ENCODE assay signal across 19 cellular contexts in the genomic region with DNA sequence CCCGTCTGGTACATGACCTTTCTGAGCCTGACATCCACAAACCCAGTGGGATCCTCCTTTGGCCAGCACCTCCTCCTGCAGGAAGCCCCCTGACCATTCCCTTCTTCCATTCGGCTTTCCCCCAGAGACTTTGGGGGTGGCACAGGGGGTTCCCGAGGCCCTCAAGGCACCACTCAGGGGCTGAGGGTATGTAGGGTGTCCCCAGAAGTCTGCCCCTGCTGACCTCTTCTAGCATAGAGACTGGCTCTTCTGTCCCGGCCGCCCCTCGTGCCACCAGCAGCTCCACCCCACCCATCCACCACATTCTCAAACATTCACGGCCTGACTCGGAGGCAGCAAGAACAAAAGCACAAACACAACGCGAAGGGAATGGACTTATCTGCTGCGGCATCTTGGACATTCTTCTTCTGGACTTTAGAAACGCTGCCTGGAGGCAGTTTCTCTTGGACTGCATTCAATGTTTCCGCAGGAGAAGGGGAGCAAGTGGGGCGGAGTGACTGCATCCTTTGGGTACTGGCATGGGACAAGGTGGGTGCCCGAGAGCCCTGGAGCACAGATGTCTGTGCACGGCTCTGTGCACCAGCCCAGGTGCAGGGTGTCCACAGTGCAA. TPM values are rescaled to one million over a fixed set of nuclear protein-coding genes. Genes with fewer than 3 reads are reported as not detected.
DNase-seq lines count a peak whose midpoint lies in the region; ATAC-seq and TF ChIP-seq lines count a peak whose summit lies in the region.
"Had no signal": no experiment of that assay in that cellular context is flagged by ENCODE, and none has a peak within 500 bp of the region (broad histone marks: within the 10 kb centered on the region; RNA-seq: fewer than 3 reads in every experiment).

No MANE protein-coding gene starts in this region.

- no peak overlapping the region for H3K9ac ChIP-seq in H9 (ENCODE audit: extremely low read depth, insufficient read length, low read length)

- H3K23me2 ChIP-seq in H9 (ENCODE audit: insufficient read length, low read depth, low read length, poor library complexity, severe bottlenecking), result no peaks in the 10 kb centered on the region

- CTCF ChIA-PET in activated CD8-positive, alpha-beta memory T cell treated with anti-CD3 and anti-CD28 coated beads, Interleukin-2, amount 10 ng/mL, durations not matched to agents 7 days and 5 days (lab: Charles Lee), result no interaction called here
- CTCF ChIA-PET in A673 (lab: Charles Lee), result no interaction called here

- no peaks in the 10 kb centered on the region for H3K36me3 ChIP-seq in ovary
- H3K36me3 ChIP-seq in mucosa of descending colon (ENCODE audit: low read depth), result no peaks in the 10 kb centered on the region
- H3K36me3 ChIP-seq in A673 (ENCODE audit: insufficient read depth, low read length, poor library complexity, severe bottlenecking), result no peaks in the 10 kb centered on the region
- H3K36me3 ChIP-seq: uterus had no signal

- no peak overlapping the region for H2BK20ac ChIP-seq in H9 (ENCODE audit: low read depth, low read length, poor library complexity, severe bottlenecking)

- H3K9me3 ChIP-seq in H9 (ENCODE audit: control insufficient read depth, low read depth, low read length) (no peaks in the 10 kb centered on the region), ovary (no peaks in the 10 kb centered on the region), mucosa of descending colon (no peaks in the 10 kb centered on the region), A673 (ENCODE audit: low read depth, low read length, poor library complexity, severe bottlenecking) (no peaks in the 10 kb centered on the region)
- H3K9me3 ChIP-seq: A549, uterus had no signal

- DNase-seq in activated CD8-positive, alpha-beta memory T cell treated with anti-CD3 and anti-CD28 coated beads, Interleukin-2, amount 50 U/mL, for 4 hours, result peak; percentile 8
- DNase-seq in activated CD8-positive, alpha-beta memory T cell treated with anti-CD3 and anti-CD28 coated beads, Interleukin-2, amount 10 ng/mL, durations not matched to agents 7 days and 5 days, result no peak
- DNase-seq in H9 (peak; percentile 25), dorsolateral prefrontal cortex (peak in 7 of 10 donors; percentile 7 to 35 (median 19)), ovary (peak in 3 of 5 donors; percentile 7 to 27 (median 7)), mucosa of descending colon (no peak), A673 (ENCODE audit: low spot score) (no peak), NCI-H2081 (lab: John Stamatoyannopoulos, UW) (no peak)
- DNase-seq: DMS53, NCI-H1930, NCI-H510A, OCI-M1 had no signal

- H3K27me3 Mint-ChIP-seq in activated CD8-positive, alpha-beta memory T cell treated with anti-CD3 and anti-CD28 coated beads, Interleukin-2, amount 10 ng/mL, durations not matched to agents 7 days and 5 days, result no peaks in the 10 kb centered on the region
- no peaks in the 10 kb centered on the region for H3K27me3 Mint-ChIP-seq in H9 (ENCODE audit: low read depth)
- H3K27me3 Mint-ChIP-seq: CD4-positive, alpha-beta T cell; stimulated activated naive CD8-positive, alpha-beta T cell treated with anti-CD3 and anti-CD28 coated beads, Interleukin-15, Interleukin-2, amounts not matched to agents 100 ng/mL and 50 ng/mL, for 24 hours had no signal

- H4K8ac ChIP-seq in H9 (replicated peaks; ENCODE audit: insufficient read length, low read depth, low read length), result no peak overlapping the region

- POLR2A ChIA-PET in A673 (lab: Charles Lee; ENCODE audit: low non-redundant PET), result no interaction called here

- H3K36me3 Mint-ChIP-seq in activated CD8-positive, alpha-beta memory T cell treated with anti-CD3 and anti-CD28 coated beads, Interleukin-2, amount 10 ng/mL, durations not matched to agents 7 days and 5 days, result no peaks in the 10 kb centered on the region
- no peaks in the 10 kb centered on the region for H3K36me3 Mint-ChIP-seq in H9 (ENCODE audit: insufficient read depth in 1 of 3, low read depth in 3 of 3)

- BruUV-seq in A673 (replicated peaks; lab: Mats Ljungman, UMichigan), result no TSS peak

- no peak overlapping the region for H3K4ac ChIP-seq in H9 (ENCODE audit: low read depth, low read length)

- H3K79me1 ChIP-seq in H9 (ENCODE audit: insufficient read depth, low read depth, low read length, poor library complexity, severe bottlenecking), result no peaks in the 10 kb centered on the region

- H2BK15ac ChIP-seq in H9 (ENCODE audit: low read depth, low read length), result no peak overlapping the region

- H3K4me3 ChIP-seq in dorsolateral prefrontal cortex, result no peak overlapping the region
- H3K4me3 ChIP-seq in ovary, result no peak overlapping the region
- no peak overlapping the region for H3K4me3 ChIP-seq in mucosa of descending colon
- H3K4me3 ChIP-seq in A673 (ENCODE audit: low read depth, low read length, poor library complexity, severe bottlenecking), result no peak overlapping the region
- H3K4me3 ChIP-seq: A549, hepatocyte, SK-N-MC, uterus had no signal

- no peak overlapping the region for H2BK12ac ChIP-seq in H9 (ENCODE audit: insufficient read length, low read depth, low read length)

- H3K9me3 Mint-ChIP-seq in activated CD8-positive, alpha-beta memory T cell treated with anti-CD3 and anti-CD28 coated beads, Interleukin-2, amount 10 ng/mL, durations not matched to agents 7 days and 5 days (ENCODE audit: low read depth), result no peaks in the 10 kb centered on the region
- no peaks in the 10 kb centered on the region for H3K9me3 Mint-ChIP-seq in H9
- H3K9me3 Mint-ChIP-seq: CD4-positive, alpha-beta T cell; stimulated activated naive CD8-positive, alpha-beta T cell treated with anti-CD3 and anti-CD28 coated beads, Interleukin-15, Interleukin-2, amounts not matched to agents 100 ng/mL and 50 ng/mL, for 24 hours had no signal

- H3K27me3 ChIP-seq in H9 (ENCODE audit: insufficient read depth, low read length) (no peaks in the 10 kb centered on the region), dorsolateral prefrontal cortex (no peaks in the 10 kb centered on the region), ovary (no peaks in the 10 kb centered on the region), A673 (replicated peaks; ENCODE audit: insufficient read depth, low read depth, low read length, poor library complexity) (no peaks in the 10 kb centered on the region)
- H3K27me3 ChIP-seq: hepatocyte, uterus had no signal

- no peak overlapping the region for H2BK120ac ChIP-seq in H9 (ENCODE audit: low read depth, low read length, poor library complexity, severe bottlenecking)

- intact Hi-C loops in dorsolateral prefrontal cortex (cut with DNase I), result no loop called here
- intact Hi-C loops in ovary (cut with DNase I), result no loop called here
- intact Hi-C loops in mucosa of descending colon (cut with DNase I, micrococcal nuclease), result no loop called here
- intact Hi-C loops in A673 (cut with micrococcal nuclease; ENCODE audit: unreplicated experiment), result no loop called here

- H3K23ac ChIP-seq in H9 (ENCODE audit: insufficient read length, low read depth, low read length), result no peak overlapping the region

- no peak overlapping the region for H3K56ac ChIP-seq in H9 (ENCODE audit: insufficient read length, low read depth, low read length)

- no peak overlapping the region for H3K18ac ChIP-seq in H9 (ENCODE audit: insufficient read length, low read depth, low read length)

- TF ChIP-seq CTCF in H9 (conservative IDR thresholded peaks at IDR 0.05) (no peak), dorsolateral prefrontal cortex (IDR thresholded peaks at IDR 0.05 in 54 of 56, conservative IDR thresholded peaks at IDR 0.05 in 2 of 56; ENCODE audit: low read depth in 1 of 56, partially characterized antibody in 56 of 56) (no peak), ovary (IDR thresholded peaks at IDR 0.05) (no peak), mucosa of descending colon (IDR thresholded peaks at IDR 0.05) (no peak), A673 (conservative IDR thresholded peaks at IDR 0.05; ENCODE audit: low read depth, low read length) (no peak)

- TF ChIP-seq POLR2A in ovary (IDR thresholded peaks at IDR 0.05), result no peak

- no peak overlapping the region for H4K5ac ChIP-seq in H9 (ENCODE audit: insufficient read length, low read depth, low read length)

- no CpG with 5 or more reads among the region's 16 CpGs for WGBS in H9 (ENCODE audit: extremely low coverage, insufficient read length, low lambda C conversion rate)
- 82 to 89% (median 88%) methylated on average over 16 of the region's 16 CpGs for WGBS in ovary, 3 donors

- ATAC-seq in activated CD8-positive, alpha-beta memory T cell treated with anti-CD3 and anti-CD28 coated beads, Interleukin-2, amount 10 ng/mL, durations not matched to agents 7 days and 5 days, result no peak
- ATAC-seq in mucosa of descending colon, result no peak
- ATAC-seq: A549, HCT116 had no signal

- no peak overlapping the region for H3K27ac Mint-ChIP-seq in activated CD8-positive, alpha-beta memory T cell treated with anti-CD3 and anti-CD28 coated beads, Interleukin-2, amount 10 ng/mL, durations not matched to agents 7 days and 5 days
- peak overlapping the region in 1 of 3 experiments; percentile 7; a peak in 1 of 7 replicates for H3K27ac Mint-ChIP-seq in H9
- H3K27ac Mint-ChIP-seq: CD4-positive, alpha-beta T cell; stimulated activated naive CD8-positive, alpha-beta T cell treated with anti-CD3 and anti-CD28 coated beads, Interleukin-15, Interleukin-2, amounts not matched to agents 100 ng/mL and 50 ng/mL, for 24 hours had no signal

- H4K20me1 ChIP-seq in H9 (ENCODE audit: control insufficient read depth, insufficient read depth, insufficient read length), result no peaks in the 10 kb centered on the region

- no peak overlapping the region for H3K4me2 ChIP-seq in H9 (ENCODE audit: insufficient read depth, insufficient read length, low read length)
- H3K4me2 ChIP-seq: A549, hepatocyte had no signal

- TF ChIP-seq EP300 in ovary (IDR thresholded peaks at IDR 0.05), result no peak

- H3K4me1 ChIP-seq in H9 (ENCODE audit: insufficient read depth, low read length) (no peaks in the 10 kb centered on the region), ovary (ENCODE audit: insufficient read depth) (no peaks in the 10 kb centered on the region), mucosa of descending colon (ENCODE audit: low read depth) (no peaks in the 10 kb centered on the region), A673 (ENCODE audit: insufficient read depth, low read length, poor library complexity, severe bottlenecking) (no peaks in the 10 kb centered on the region)
- H3K4me1 ChIP-seq: A549, uterus had no signal

- H2BK5ac ChIP-seq in H9 (ENCODE audit: insufficient read length, low read length), result no peak overlapping the region

- peaks cover 7% of the 10 kb centered on the region for H3K4me1 Mint-ChIP-seq in activated CD8-positive, alpha-beta memory T cell treated with anti-CD3 and anti-CD28 coated beads, Interleukin-2, amount 10 ng/mL, durations not matched to agents 7 days and 5 days
- H3K4me1 Mint-ChIP-seq in H9, result peaks cover 8 to 20% of the 10 kb centered on the region in 2 experiments

- no peaks in the 10 kb centered on the region for H3K79me2 ChIP-seq in H9 (ENCODE audit: insufficient read depth, low read length)
- H3K79me2 ChIP-seq: hepatocyte had no signal

- H3K14ac ChIP-seq in H9 (ENCODE audit: insufficient read depth, low read length), result no peak overlapping the region; the same call in 1 of the 2 replicates

- no peak overlapping the region for H2AFZ ChIP-seq in H9 (ENCODE audit: low read length)
- H2AFZ ChIP-seq: hepatocyte had no signal

- H3T11ph ChIP-seq in H9 (ENCODE audit: low read length), result no peak overlapping the region

- H3K4me3 Mint-ChIP-seq in activated CD8-positive, alpha-beta memory T cell treated with anti-CD3 and anti-CD28 coated beads, Interleukin-2, amount 10 ng/mL, durations not matched to agents 7 days and 5 days, result no peak overlapping the region
- no peak overlapping the region for H3K4me3 Mint-ChIP-seq in H9
- H3K4me3 Mint-ChIP-seq: CD4-positive, alpha-beta T cell; stimulated activated naive CD8-positive, alpha-beta T cell treated with anti-CD3 and anti-CD28 coated beads, Interleukin-15, Interleukin-2, amounts not matched to agents 100 ng/mL and 50 ng/mL, for 24 hours had no signal

- no peak overlapping the region for H4K91ac ChIP-seq in H9 (ENCODE audit: insufficient read length, low read depth, low read length)

- H3K27ac ChIP-seq in H9 (ENCODE audit: insufficient read length, low read depth, low read length) (no peak overlapping the region), dorsolateral prefrontal cortex (no peak overlapping the region), ovary (no peak overlapping the region), A673 (ENCODE audit: low read depth, low read length, poor library complexity, severe bottlenecking) (no peak overlapping the region)
- H3K27ac ChIP-seq: A549, hepatocyte, SK-N-MC, uterus had no signal

- no peak overlapping the region for H2AK5ac ChIP-seq in H9 (ENCODE audit: insufficient read length, low read length)

RNA-seq across cellular contexts. Expression of a gene that starts 53.9 kb away (rescaled TPM):
- total RNA-seq in activated CD8-positive, alpha-beta memory T cell treated with anti-CD3 and anti-CD28 coated beads, Interleukin-2, amount 10 ng/mL, durations not matched to agents 7 days and 5 days, result under 1 TPM; 0.30 to 0.50 TPM
- total RNA-seq in H9 (2021) (0.66 and 0.77 TPM in 2 replicates), dorsolateral prefrontal cortex (1 to 10 TPM in 72 of 120 experiments, under 1 TPM in 48; 0.24 to 3.3 (median 1.2) TPM), ovary (10 to 100 TPM in 3 of 7 donors, 1 to 10 TPM in 4; 3.9 to 15.9 (median 9.8) TPM), mucosa of descending colon (10 to 100 TPM in 1 of 3 donors, 1 to 10 TPM in 2; 1.7 to 12.7 (median 2.4) TPM), A673 (2021) (not detected in 2 replicates)
- polyA plus RNA-seq in ovary, result 10 to 100 TPM in 1 of 2 donors, 1 to 10 TPM in 1; 1.1 to 10.8 TPM
- total RNA-seq: CD4-positive, alpha-beta T cell had no signal

Comparison
In these comparisons a context has a peak if more than half of its experiments do, and no peak if none do; other contexts are left out.
1. DNase-seq: peak in activated CD8-positive, alpha-beta memory T cell treated with anti-CD3 and anti-CD28 coated beads, Interleukin-2, amount 50 U/mL, for 4 hours (single experiment), H9 (single experiment), dorsolateral prefrontal cortex (7 of 10) and ovary (3 of 5); none in activated CD8-positive, alpha-beta memory T cell treated with anti-CD3 and anti-CD28 coated beads, Interleukin-2, amount 10 ng/mL, durations not matched to agents 7 days and 5 days (single experiment), mucosa of descending colon (0 of 3), A673 (single experiment) and NCI-H2081 (0 of 2).